16 cellular contexts compared by ENCODE assay signal in the genomic region with DNA sequence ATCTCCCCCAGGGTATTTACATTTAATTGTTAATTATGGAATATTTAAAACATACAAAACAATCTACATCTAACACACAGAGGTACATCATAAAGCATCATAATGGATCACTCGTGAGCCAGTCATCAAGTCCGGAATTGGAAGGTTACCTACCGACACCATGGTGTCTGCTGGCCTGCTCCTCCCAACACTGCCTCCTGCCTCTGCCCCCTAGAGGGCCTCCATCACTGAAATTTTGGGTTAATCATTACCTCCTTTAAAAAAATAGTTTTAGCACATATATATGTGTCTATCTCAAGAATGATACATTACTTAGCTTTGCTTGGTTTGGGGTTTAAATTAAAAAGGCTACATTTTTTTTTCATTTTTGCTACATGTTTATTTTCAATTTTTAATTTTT.
"Had no signal": no experiment of that assay in that cellular context is flagged by ENCODE, and none has a peak within 500 bp of the region (broad histone marks: within the 10 kb centered on the region; RNA-seq: fewer than 3 reads in every experiment).

No MANE protein-coding gene starts in this region.

- H3K27ac Mint-ChIP-seq: activated CD4-positive, alpha-beta T cell treated with anti-CD3 and anti-CD28 coated beads, Interleukin-2, amount 10 ng/mL, durations not matched to agents 24 days and 14 days; activated naive CD4-positive, alpha-beta T cell treated with anti-CD3 and anti-CD28 coated beads, Interleukin-2, amount 10 ng/mL, durations not matched to agents 7 days and 5 days; activated T-helper 2 cell treated with anti-CD3 and anti-CD28 coated beads, Interferon-gamma antibody, Interleukin-2, Interleukin-4, amounts not matched to agents 10 μg/mL and 5 μg/mL and 100 μg/mL, durations not matched to agents 14 hours and 24 hours and 36 hours; nephron had no signal

- H3K4me1 ChIP-seq: adrenal gland, esophagus squamous epithelium had no signal

- H3K9me3 Mint-ChIP-seq: activated CD4-positive, alpha-beta T cell treated with anti-CD3 and anti-CD28 coated beads, Interleukin-2, amount 10 ng/mL, durations not matched to agents 24 days and 14 days; activated naive CD4-positive, alpha-beta T cell treated with anti-CD3 and anti-CD28 coated beads, Interleukin-2, amount 10 ng/mL, durations not matched to agents 7 days and 5 days; activated T-helper 2 cell treated with anti-CD3 and anti-CD28 coated beads, Interferon-gamma antibody, Interleukin-2, Interleukin-4, amounts not matched to agents 10 μg/mL and 5 μg/mL and 100 μg/mL, durations not matched to agents 14 hours and 24 hours and 36 hours; nephron had no signal

- ATAC-seq: heart left ventricle, left lung had no signal

- DNase-seq: activated CD4-positive, alpha-beta T cell treated with anti-CD3 and anti-CD28 coated beads, Interleukin-2, amount 10 ng/mL, durations not matched to agents 24 days and 14 days; activated CD8-positive, alpha-beta memory T cell treated with anti-CD3 and anti-CD28 coated beads for 24 hours; activated naive CD4-positive, alpha-beta T cell treated with anti-CD3 and anti-CD28 coated beads, Interleukin-2, amount 10 ng/mL, durations not matched to agents 7 days and 5 days; activated T-cell treated with anti-CD3 and anti-CD28 coated beads for 4 hours; adrenal gland; dermis blood vessel endothelial cell; esophagus squamous epithelium; heart left ventricle; left lung; mesenchymal stem cell; stimulated activated CD4-positive, alpha-beta T cell treated with anti-CD3 and anti-CD28 coated beads, Interleukin-12 subunit alpha, Interleukin-12 subunit beta, amount 100 ng/mL, for 4 hours; stimulated activated naive CD4-positive, alpha-beta T cell treated with Interleukin-2 at 50 U/mL for 16 hours; T-helper 1 cell; upper lobe of left lung had no signal

- H3K4me3 ChIP-seq: adrenal gland, esophagus squamous epithelium, heart left ventricle, left lung, upper lobe of left lung had no signal

- H3K27ac ChIP-seq: adrenal gland, esophagus squamous epithelium, heart left ventricle, left lung, upper lobe of left lung had no signal

- H3K4me1 Mint-ChIP-seq: activated CD4-positive, alpha-beta T cell treated with anti-CD3 and anti-CD28 coated beads, Interleukin-2, amount 10 ng/mL, durations not matched to agents 24 days and 14 days; activated naive CD4-positive, alpha-beta T cell treated with anti-CD3 and anti-CD28 coated beads, Interleukin-2, amount 10 ng/mL, durations not matched to agents 7 days and 5 days had no signal

- H3K36me3 Mint-ChIP-seq: activated naive CD4-positive, alpha-beta T cell treated with anti-CD3 and anti-CD28 coated beads, Interleukin-2, amount 10 ng/mL, durations not matched to agents 7 days and 5 days had no signal

- H3K36me3 ChIP-seq: adrenal gland, esophagus squamous epithelium, heart left ventricle, left lung, upper lobe of left lung had no signal

- H3K4me3 Mint-ChIP-seq: activated CD4-positive, alpha-beta T cell treated with anti-CD3 and anti-CD28 coated beads, Interleukin-2, amount 10 ng/mL, durations not matched to agents 24 days and 14 days; activated naive CD4-positive, alpha-beta T cell treated with anti-CD3 and anti-CD28 coated beads, Interleukin-2, amount 10 ng/mL, durations not matched to agents 7 days and 5 days; nephron had no signal

- H3K27me3 ChIP-seq: adrenal gland, heart left ventricle, left lung, upper lobe of left lung had no signal

- H3K9me3 ChIP-seq: adrenal gland, esophagus squamous epithelium, heart left ventricle, left lung, upper lobe of left lung had no signal
